In the genomic region with DNA sequence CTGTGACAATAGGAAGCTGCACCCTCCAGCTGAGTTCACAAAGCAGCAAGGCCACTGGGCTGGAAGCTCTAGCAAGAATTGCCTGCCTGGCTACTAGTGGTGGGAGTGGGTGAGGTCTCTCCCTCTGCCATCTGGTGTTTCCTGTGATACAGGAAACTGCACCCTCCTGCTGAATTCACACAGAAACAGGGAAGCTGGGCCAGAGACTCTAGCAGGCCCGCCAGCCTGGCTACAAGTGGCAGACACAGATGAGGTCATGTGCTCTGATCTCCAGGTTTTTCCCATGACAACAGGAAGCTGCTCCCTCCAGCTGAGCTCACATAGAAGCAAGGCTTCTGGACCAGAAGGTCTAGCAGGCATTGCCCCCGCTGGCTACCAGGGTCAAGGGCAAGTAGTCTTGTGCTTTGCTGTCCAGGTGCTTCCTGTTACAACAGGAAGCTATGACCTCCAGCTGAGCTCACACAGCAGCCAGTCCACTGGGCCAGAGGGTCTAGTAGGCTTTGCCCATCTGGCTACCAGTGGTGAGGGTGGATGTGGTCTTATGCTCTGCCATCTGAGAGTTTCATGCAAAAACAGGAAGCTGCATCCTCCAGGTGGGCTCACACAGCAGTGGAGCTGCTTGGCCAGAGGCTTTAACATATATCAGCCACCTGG, we compare ENCODE assay signal across 11 cellular contexts. TPM values are rescaled to one million over a fixed set of nuclear protein-coding genes. Genes with fewer than 3 reads are reported as not detected.
A peak's percentile ranks its signal among the peaks of the same experiment; 100 is the strongest.
DNase-seq lines count a peak whose midpoint lies in the region; ATAC-seq lines count a peak whose summit lies in the region.
"Had no signal": no experiment of that assay in that cellular context is flagged by ENCODE, and none has a peak within 500 bp of the region (broad histone marks: within the 10 kb centered on the region; RNA-seq: fewer than 3 reads in every experiment).

No MANE protein-coding gene starts in this region.

- no peaks in the 10 kb centered on the region for H3K36me3 ChIP-seq in BLaER1 treated with 17β-estradiol and CSF1 and Interleukin-3, amounts not matched to agents 10 nM and 100 nM
- H3K36me3 ChIP-seq: SJCRH30 had no signal

- no peak overlapping the region for H3K27ac Mint-ChIP-seq in T-helper 17 cell

- peak overlapping the region in 1 of 10 experiments; percentile 22; a peak in 3 of 20 replicates for H3K4me3 ChIP-seq in BLaER1 treated with 17β-estradiol and CSF1 and Interleukin-3, amounts not matched to agents 10 nM and 100 nM
- H3K4me3 ChIP-seq: SJCRH30 had no signal

- peaks cover 0 to 4% (median 0%) of the 10 kb centered on the region in 11 experiments; a peak in 2 of 22 replicates for H4K20me1 ChIP-seq in BLaER1 treated with 17β-estradiol and CSF1 and Interleukin-3, amounts not matched to agents 10 nM and 100 nM

- H3K4me1 ChIP-seq in BLaER1 treated with 17β-estradiol and CSF1 and Interleukin-3, amounts not matched to agents 10 nM and 100 nM, result peaks cover 20 to 31% (median 27%) of the 10 kb centered on the region in 10 experiments
- H3K4me1 ChIP-seq: SJCRH30 had no signal

- peak overlapping the region in 10 of 11 experiments; percentile 42 to 75 (median 64); a peak in 19 of 22 replicates for H3K9ac ChIP-seq in BLaER1 treated with 17β-estradiol and CSF1 and Interleukin-3, amounts not matched to agents 10 nM and 100 nM

- H3K36me3 Mint-ChIP-seq in T-helper 17 cell (ENCODE audit: low read depth), result no peaks in the 10 kb centered on the region

- H3K4me2 ChIP-seq in BLaER1 treated with 17β-estradiol and CSF1 and Interleukin-3, amounts not matched to agents 10 nM and 100 nM, result peak overlapping the region; percentile 64 to 83 (median 74)

- no peak overlapping the region for H3K4me3 Mint-ChIP-seq in T-helper 17 cell

- peaks cover 5 to 33% (median 19%) of the 10 kb centered on the region in 11 experiments; a peak in 15 of 22 replicates for H3K9me3 ChIP-seq in BLaER1 treated with 17β-estradiol and CSF1 and Interleukin-3, amounts not matched to agents 10 nM and 100 nM (replicated peaks in 1 of 11)
- H3K9me3 ChIP-seq in T-helper 17 cell (ENCODE audit: control insufficient read depth, low read length, poor library complexity, severe bottlenecking), result no peaks in the 10 kb centered on the region
- H3K9me3 ChIP-seq: SJCRH30 had no signal

- H3K4me1 Mint-ChIP-seq in T-helper 17 cell, result no peaks in the 10 kb centered on the region

- no peak for DNase-seq in T-helper 17 cell
- DNase-seq in lung microvascular endothelial cell (ENCODE audit: low read depth in 2 of 2), result peak; percentile 81 to 84
- no peak for DNase-seq in NCI-H1092 treated with DMSO at 0.1 percent for 48 hours (lab: John Stamatoyannopoulos, UW)
- DNase-seq in stimulated activated CD4-positive, alpha-beta T cell treated with anti-CD3 and anti-CD28 coated beads, Interleukin-4, amount 100 ng/mL, for 1 hour, result no peak
- DNase-seq: NCI-H524, occipital lobe, SJCRH30 had no signal

- H3K27ac ChIP-seq in BLaER1 treated with 17β-estradiol and CSF1 and Interleukin-3, amounts not matched to agents 10 nM and 100 nM, result peak overlapping the region; percentile 43 to 87 (median 81); a peak in 21 of 22 replicates
- H3K27ac ChIP-seq: SJCRH30 had no signal

- no peaks in the 10 kb centered on the region for H3K27me3 ChIP-seq in BLaER1 treated with 17β-estradiol and CSF1 and Interleukin-3, amounts not matched to agents 10 nM and 100 nM
- H3K27me3 ChIP-seq: SJCRH30 had no signal

- H3K27me3 Mint-ChIP-seq in T-helper 17 cell, result no peaks in the 10 kb centered on the region

- ATAC-seq in HG02588 (IDR thresholded peaks at IDR 0.05; ENCODE audit: unreplicated experiment) (peak; percentile 44), T-helper 17 cell (peak; percentile 33), GM18502 (IDR thresholded peaks at IDR 0.05; ENCODE audit: poor library complexity, unreplicated experiment) (no peak), GM21381 (IDR thresholded peaks at IDR 0.05; ENCODE audit: unreplicated experiment) (no peak)

RNA-seq across cellular contexts. Expression of a gene that starts 41.5 kb away (rescaled TPM):
- total RNA-seq in T-helper 17 cell (10 to 100 TPM; 16.9 to 19.2 TPM), lung microvascular endothelial cell (6.1 and 11.1 TPM in 2 replicates)

Comparison
In these comparisons a context has a peak if more than half of its experiments do, and no peak if none do; other contexts are left out.
1. ATAC-seq: peak in HG02588 (single experiment) and T-helper 17 cell (single experiment); none in GM18502 (single experiment) and GM21381 (single experiment).
2. DNase-seq: peak in lung microvascular endothelial cell (2 of 2); none in T-helper 17 cell (0 of 3), NCI-H1092 treated with DMSO at 0.1 percent for 48 hours (single experiment) and stimulated activated CD4-positive, alpha-beta T cell treated with anti-CD3 and anti-CD28 coated beads, Interleukin-4, amount 100 ng/mL, for 1 hour (single experiment).